ENCODE assay signal across 19 cellular contexts in genomic region chr15:52731004-52731403, GRCh38. TPM values are rescaled to one million over a fixed set of nuclear protein-coding genes. Genes with fewer than 3 reads are reported as not detected.
"Had no signal": no experiment of that assay in that cellular context is flagged by ENCODE, and none has a peak within 500 bp of the region (broad histone marks: within the 10 kb centered on the region; RNA-seq: fewer than 3 reads in every experiment).

No MANE protein-coding gene starts in this region.

- H3K36me3 ChIP-seq: gastroesophageal sphincter, heart right ventricle, lower lobe of right lung, pancreas, sigmoid colon had no signal

- ATAC-seq: gastroesophageal sphincter, heart right ventricle had no signal

- H3K27me3 ChIP-seq: gastroesophageal sphincter, heart right ventricle, pancreas, sigmoid colon had no signal

- DNase-seq: activated CD4-positive, alpha-beta T cell treated with anti-CD3 and anti-CD28 coated beads, Interleukin-2, amount 50 U/mL, for 48 hours; activated CD4-positive, CD25-positive, alpha-beta regulatory T cell treated with anti-CD3 and anti-CD28 coated beads, Interleukin-2, amount 50 U/mL, for 72 hours; activated naive CD4-positive, alpha-beta T cell treated with anti-CD3 and anti-CD28 coated beads, Interleukin-2, amount 50 U/mL, for 16 hours; activated T-cell treated with anti-CD3 and anti-CD28 coated beads, Interleukin-2, amount 50 U/mL, for 24 hours; effector memory CD4-positive, alpha-beta T cell; heart right ventricle; left colon; lower lobe of right lung; midbrain; sigmoid colon; stimulated activated CD4-positive, alpha-beta T cell treated with anti-CD3 and anti-CD28 coated beads, Interleukin-1b, Interleukin-23, amount 100 ng/mL, for 48 hours; T-helper 9 cell had no signal

- H3K4me3 ChIP-seq: gastroesophageal sphincter, heart right ventricle, lower lobe of right lung, pancreas, sigmoid colon had no signal

- H3K9me3 Mint-ChIP-seq: activated T-cell treated with anti-CD3 and anti-CD28 coated beads, Interleukin-2, amount 50 U/mL, for 24 hours; central memory CD8-positive, alpha-beta T cell; dendritic cell treated with granulocyte-macrophage colony-stimulating factor and Interleukin-4, amounts not matched to agents 40 ng/mL and 50 ng/mL, for 4 days had no signal

- H3K27ac Mint-ChIP-seq: brain; dendritic cell treated with granulocyte-macrophage colony-stimulating factor and Interleukin-4, amounts not matched to agents 40 ng/mL and 50 ng/mL, for 4 days had no signal

- H3K27me3 Mint-ChIP-seq: activated T-cell treated with anti-CD3 and anti-CD28 coated beads, Interleukin-2, amount 50 U/mL, for 24 hours; central memory CD8-positive, alpha-beta T cell had no signal

- H3K9me3 ChIP-seq: gastroesophageal sphincter, heart right ventricle, lower lobe of right lung, pancreas, sigmoid colon had no signal

- H3K4me3 Mint-ChIP-seq: activated T-cell treated with anti-CD3 and anti-CD28 coated beads, Interleukin-2, amount 50 U/mL, for 24 hours; brain; central memory CD8-positive, alpha-beta T cell; dendritic cell treated with granulocyte-macrophage colony-stimulating factor and Interleukin-4, amounts not matched to agents 40 ng/mL and 50 ng/mL, for 4 days had no signal

- H3K36me3 Mint-ChIP-seq: brain had no signal

- H3K27ac ChIP-seq: gastroesophageal sphincter, heart right ventricle, lower lobe of right lung, pancreas, sigmoid colon had no signal

RNA-seq across cellular contexts. Expression of gene ONECUT1, which starts 59.1 kb away (rescaled TPM):
- total RNA-seq: left colon, lower lobe of right lung, myocyte had no signal
- polyA plus RNA-seq: heart right ventricle, sigmoid colon, urinary bladder had no signal
